ENCODE assay signal across 19 cellular contexts in the genomic region with DNA sequence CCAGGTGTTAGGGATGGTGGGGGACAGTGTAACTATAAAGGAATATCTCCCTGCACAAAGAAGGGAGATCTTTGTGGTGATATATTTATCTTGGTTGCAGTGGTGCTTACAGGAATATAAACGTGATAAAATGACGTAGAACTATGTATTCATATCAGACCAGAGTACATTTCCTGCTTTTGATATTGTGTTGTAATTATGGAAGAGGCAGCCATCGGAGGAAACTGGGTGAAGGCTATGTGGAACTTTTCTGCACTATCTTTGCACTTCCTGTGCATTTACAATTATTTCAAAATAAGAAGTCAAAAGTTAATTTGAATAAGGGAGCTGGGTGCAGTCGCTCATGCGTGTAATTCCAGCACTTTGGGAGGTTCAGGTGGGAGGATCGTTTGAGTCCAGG.
"Had no signal": no experiment of that assay in that cellular context is flagged by ENCODE, and none has a peak within 500 bp of the region (broad histone marks: within the 10 kb centered on the region; RNA-seq: fewer than 3 reads in every experiment).

No MANE protein-coding gene starts in this region.

- H3K27me3 ChIP-seq: body of pancreas, testis, upper lobe of left lung had no signal

- DNase-seq: activated CD4-positive, alpha-beta T cell treated with anti-CD3 and anti-CD28 coated beads for 48 hours; activated CD8-positive, alpha-beta T cell treated with anti-CD3 and anti-CD28 coated beads for 36 hours; activated gamma-delta T cell; activated naive CD8-positive, alpha-beta T cell treated with anti-CD3 and anti-CD28 coated beads for 36 hours; activated T-cell treated with anti-CD3 and anti-CD28 coated beads, Interleukin-2, amount 50 U/mL, for 4 hours; amygdala; body of pancreas; central memory CD4-positive, alpha-beta T cell; cortex of kidney; effector memory CD8-positive, alpha-beta T cell; mesenchymal stem cell; natural killer cell; stimulated activated CD4-positive, alpha-beta T cell treated with anti-CD3 and anti-CD28 coated beads, Interleukin-4, amount 100 ng/mL, for 4 hours; testis; upper lobe of left lung had no signal

- H3K9me3 Mint-ChIP-seq: activated CD8-positive, alpha-beta T cell treated with anti-CD3 and anti-CD28 coated beads for 36 hours; activated naive CD8-positive, alpha-beta T cell treated with anti-CD3 and anti-CD28 coated beads for 36 hours; activated T-cell treated with anti-CD3 and anti-CD28 coated beads, Interleukin-2, amount 50 U/mL, for 4 hours; effector memory CD8-positive, alpha-beta T cell; natural killer cell; stimulated activated naive CD8-positive, alpha-beta T cell treated with anti-CD3 and anti-CD28 coated beads, Interleukin-15, Interleukin-2, amounts not matched to agents 100 ng/mL and 50 ng/mL, for 24 hours; WTC11 had no signal

- H3K4me3 Mint-ChIP-seq: activated CD8-positive, alpha-beta T cell treated with anti-CD3 and anti-CD28 coated beads for 36 hours; activated naive CD8-positive, alpha-beta T cell treated with anti-CD3 and anti-CD28 coated beads for 36 hours; activated T-cell treated with anti-CD3 and anti-CD28 coated beads, Interleukin-2, amount 50 U/mL, for 4 hours; effector memory CD8-positive, alpha-beta T cell; natural killer cell; stimulated activated naive CD8-positive, alpha-beta T cell treated with anti-CD3 and anti-CD28 coated beads, Interleukin-15, Interleukin-2, amounts not matched to agents 100 ng/mL and 50 ng/mL, for 24 hours; WTC11 had no signal

- H3K27me3 Mint-ChIP-seq: activated CD8-positive, alpha-beta T cell treated with anti-CD3 and anti-CD28 coated beads for 36 hours; activated naive CD8-positive, alpha-beta T cell treated with anti-CD3 and anti-CD28 coated beads for 36 hours; effector memory CD8-positive, alpha-beta T cell; stimulated activated naive CD8-positive, alpha-beta T cell treated with anti-CD3 and anti-CD28 coated beads, Interleukin-15, Interleukin-2, amounts not matched to agents 100 ng/mL and 50 ng/mL, for 24 hours had no signal

- H3K27ac ChIP-seq: body of pancreas, epithelial cell of prostate, skin epidermis, testis had no signal

- H3K4me1 ChIP-seq: body of pancreas, testis had no signal

- ATAC-seq: activated CD8-positive, alpha-beta T cell treated with anti-CD3 and anti-CD28 coated beads for 36 hours; activated T-cell treated with anti-CD3 and anti-CD28 coated beads, Interleukin-2, amount 50 U/mL, for 4 hours; body of pancreas; effector memory CD8-positive, alpha-beta T cell; natural killer cell had no signal

- H3K36me3 ChIP-seq: upper lobe of left lung had no signal

- H3K36me3 Mint-ChIP-seq: activated naive CD8-positive, alpha-beta T cell treated with anti-CD3 and anti-CD28 coated beads for 36 hours; natural killer cell; WTC11 had no signal

- H3K4me3 ChIP-seq: body of pancreas, skin epidermis, testis, upper lobe of left lung had no signal

- H3K4me1 Mint-ChIP-seq: activated naive CD8-positive, alpha-beta T cell treated with anti-CD3 and anti-CD28 coated beads for 36 hours; natural killer cell had no signal

- H3K27ac Mint-ChIP-seq: activated CD8-positive, alpha-beta T cell treated with anti-CD3 and anti-CD28 coated beads for 36 hours; activated naive CD8-positive, alpha-beta T cell treated with anti-CD3 and anti-CD28 coated beads for 36 hours; effector memory CD8-positive, alpha-beta T cell; natural killer cell; stimulated activated naive CD8-positive, alpha-beta T cell treated with anti-CD3 and anti-CD28 coated beads, Interleukin-15, Interleukin-2, amounts not matched to agents 100 ng/mL and 50 ng/mL, for 24 hours; WTC11 had no signal

- H3K9me3 ChIP-seq: body of pancreas, testis, upper lobe of left lung had no signal
